In genomic region chr14:102134719-102135118, GRCh38 we compare ENCODE assay signal across 7 cellular contexts. TPM values are rescaled to one million over a fixed set of nuclear protein-coding genes. Genes with fewer than 3 reads are reported as not detected.
DNase-seq lines count a peak whose midpoint lies in the region; ATAC-seq, FAIRE-seq and TF ChIP-seq lines count a peak whose summit lies in the region.
"Not testable (repeated sequence)": the region's sequence is repeated elsewhere in the genome, so short reads cannot be mapped to it uniquely, and the experiment has no call there.

No MANE protein-coding gene starts in this region.

- not testable (repeated sequence) for H3K9me1 ChIP-seq in K562 (ENCODE audit: control insufficient read depth, insufficient read depth, low read length)

- H2BK5ac ChIP-seq in H9 (ENCODE audit: insufficient read length, low read length) = not testable (repeated sequence)

- H3T11ph ChIP-seq in H9 (ENCODE audit: low read length) = not testable (repeated sequence)

- not testable (repeated sequence) for H3K79me2 ChIP-seq in DND-41 (ENCODE audit: insufficient read depth, low read length); H9 (ENCODE audit: insufficient read depth, low read length); HepG2 (ENCODE audit: insufficient read depth, low read length)
- peaks cover 14% of the 10 kb centered on the region for H3K79me2 ChIP-seq in K562 (ENCODE audit: control insufficient read depth, insufficient read depth, low read length)

- not testable (repeated sequence) for H2BK20ac ChIP-seq in H9 (ENCODE audit: low read depth, low read length, poor library complexity, severe bottlenecking)

- H3K27ac Mint-ChIP-seq in H9 = peak overlapping the region; percentile 73 to 77 (median 76); a peak in 4 of 7 replicates
- not testable (repeated sequence) for H3K27ac Mint-ChIP-seq in endothelial cell (ENCODE audit: unreplicated experiment); neural crest cell (ENCODE audit: unreplicated experiment)

- intact Hi-C loops in K562 (cut with micrococcal nuclease); HepG2 (cut with micrococcal nuclease; ENCODE audit: unreplicated experiment); testis (cut with DNase I; ENCODE audit: low total_unique reads): not testable (repeated sequence)

- peaks cover 19 to 20% (median 19%) of the 10 kb centered on the region in 3 experiments; a peak in 6 of 7 replicates for H3K36me3 Mint-ChIP-seq in H9 (ENCODE audit: insufficient read depth in 1 of 3, low read depth in 3 of 3)
- H3K36me3 Mint-ChIP-seq in endothelial cell (ENCODE audit: low read depth, unreplicated experiment); neural crest cell (ENCODE audit: low read depth): not testable (repeated sequence)

- H3K36me3 ChIP-seq in DND-41 (ENCODE audit: insufficient read depth, low read length); K562 (ENCODE audit: control insufficient read depth, insufficient read depth, low read length); HepG2 (replicated peaks in 1 of 2; ENCODE audit: control insufficient read depth in 1 of 2, insufficient read depth in 2 of 2, low read length in 2 of 2); testis (ENCODE audit: low read depth, missing control alignments): not testable (repeated sequence)

- H3K4me3 ChIP-seq in DND-41 (ENCODE audit: low read depth in 1 of 2, low read length in 2 of 2); K562; HepG2 (replicated peaks in 1 of 3; ENCODE audit: insufficient read depth in 1 of 3, low read depth in 2 of 3, low read length in 3 of 3); testis: not testable (repeated sequence)

- H2BK120ac ChIP-seq in H9 (ENCODE audit: low read depth, low read length, poor library complexity, severe bottlenecking) = not testable (repeated sequence)

- peaks cover 11% of the 10 kb centered on the region for H3K4me1 ChIP-seq in DND-41 (ENCODE audit: insufficient read depth, low read length)
- not testable (repeated sequence) for H3K4me1 ChIP-seq in H9 (ENCODE audit: insufficient read depth, low read length); K562 (replicated peaks in 1 of 2; ENCODE audit: control insufficient read depth in 2 of 2, insufficient read depth in 2 of 2, low read length in 2 of 2); HepG2 (ENCODE audit: insufficient read depth, low read length); testis

- ATAC-seq in DND-41 (ENCODE audit: insufficient read depth, low read depth); K562; HepG2: not testable (repeated sequence)

- not testable (repeated sequence) for H3K23ac ChIP-seq in H9 (ENCODE audit: insufficient read length, low read depth, low read length)

- H3K4me2 ChIP-seq in DND-41 (ENCODE audit: insufficient read depth, low read length); H9 (ENCODE audit: insufficient read depth, insufficient read length, low read length); K562 (ENCODE audit: insufficient read depth, low read length); HepG2 (ENCODE audit: low read depth, low read length): not testable (repeated sequence)

- not testable (repeated sequence) for H2BK15ac ChIP-seq in H9 (ENCODE audit: low read depth, low read length)

- not testable (repeated sequence) for H3K79me1 ChIP-seq in H9 (ENCODE audit: insufficient read depth, low read depth, low read length, poor library complexity, severe bottlenecking)

- not testable (repeated sequence) for H2BK12ac ChIP-seq in H9 (ENCODE audit: insufficient read length, low read depth, low read length)

- not testable (repeated sequence) for H3K9me3 Mint-ChIP-seq in H9; endothelial cell (ENCODE audit: unreplicated experiment); neural crest cell

- BruUV-seq in K562 (replicated peaks; lab: Mats Ljungman, UMichigan); HepG2 (replicated peaks; lab: Mats Ljungman, UMichigan): not testable (repeated sequence)

- H3K27ac ChIP-seq in DND-41 (ENCODE audit: low read length); H9 (ENCODE audit: insufficient read length, low read depth, low read length); K562 (ENCODE audit: extremely low read depth, low read depth, low read length); HepG2 (ENCODE audit: extremely low read length, insufficient read depth, low read length): not testable (repeated sequence)
- H3K27ac ChIP-seq in testis = peak overlapping the region in 1 of 2 donors; percentile 55

- FAIRE-seq in K562 (lab: Jason Lieb, UNC); HepG2 (lab: Jason Lieb, UNC): not testable (repeated sequence)

- not testable (repeated sequence) for H3K9ac ChIP-seq in DND-41 (ENCODE audit: low read depth, low read length); H9 (ENCODE audit: extremely low read depth, insufficient read length, low read length); K562 (ENCODE audit: insufficient read depth in 1 of 2, low read depth in 2 of 2, low read length in 2 of 2); HepG2 (ENCODE audit: insufficient read depth, low read depth, low read length)

- WGBS in H9 (ENCODE audit: extremely low coverage, insufficient read length, low lambda C conversion rate) = no CpG with 5 or more reads among the region's 10 CpGs
- 83% methylated on average over 1 of the region's 10 CpGs for WGBS in K562 (ENCODE audit: insufficient coverage, low coverage, missing lambda C conversion rate)
- 100% methylated on average over 7 of the region's 10 CpGs for WGBS in HepG2 (ENCODE audit: low lambda C conversion rate)
- 58 to 60% methylated on average over 10 of the region's 10 CpGs for WGBS in testis, 2 donors

- H3K4ac ChIP-seq in H9 (ENCODE audit: low read depth, low read length) = not testable (repeated sequence)

- not testable (repeated sequence) for H3K27me3 ChIP-seq in DND-41 (ENCODE audit: insufficient read depth, low read length, poor library complexity); H9 (ENCODE audit: insufficient read depth, low read length); K562 (ENCODE audit: control insufficient read depth in 2 of 2, insufficient read depth in 2 of 2, low read length in 2 of 2); HepG2 (ENCODE audit: control insufficient read depth in 1 of 2, insufficient read depth in 2 of 2, low read length in 2 of 2); testis

- not testable (repeated sequence) for H3K4me1 Mint-ChIP-seq in H9
- H3K4me1 Mint-ChIP-seq in endothelial cell (ENCODE audit: unreplicated experiment) = peaks cover 16% of the 10 kb centered on the region
- H3K4me1 Mint-ChIP-seq in neural crest cell = peaks cover 14% of the 10 kb centered on the region

- not testable (repeated sequence) for H4K20me1 ChIP-seq in DND-41 (ENCODE audit: insufficient read depth, low read length); H9 (ENCODE audit: control insufficient read depth, insufficient read depth, insufficient read length); K562 (replicated peaks; ENCODE audit: control insufficient read depth, insufficient read depth, low read length); HepG2 (ENCODE audit: insufficient read depth, low read length)

- not testable (repeated sequence) for H3K56ac ChIP-seq in H9 (ENCODE audit: insufficient read length, low read depth, low read length)

- H3K14ac ChIP-seq in H9 (ENCODE audit: insufficient read depth, low read length) = not testable (repeated sequence)

- H2AK5ac ChIP-seq in H9 (ENCODE audit: insufficient read length, low read length) = not testable (repeated sequence)

- not testable (repeated sequence) for H3K18ac ChIP-seq in H9 (ENCODE audit: insufficient read length, low read depth, low read length)

- TF ChIP-seq RAD21 in K562 (CRISPR knock-in tag; conservative IDR thresholded peaks at IDR 0.05 in 1 of 2, IDR thresholded peaks at IDR 0.05 in 1 of 2); HepG2 (CRISPR knock-in tag; IDR thresholded peaks at IDR 0.05): not testable (repeated sequence)

- not testable (repeated sequence) for H3K4me3 Mint-ChIP-seq in H9
- H3K4me3 Mint-ChIP-seq in endothelial cell (ENCODE audit: unreplicated experiment) (peak overlapping the region; percentile 54), neural crest cell (peak overlapping the region; percentile 41)

- peak; percentile 13 for DNase-seq in DND-41
- not testable (repeated sequence) for DNase-seq in H9; K562 (ENCODE audit: extremely low read depth in 1 of 4, low spot score in 3 of 4); endothelial cell (ENCODE audit: low spot score); HepG2 (ENCODE audit: low spot score); neural crest cell (ENCODE audit: low read depth, low spot score)
- peak; percentile 76 for DNase-seq in testis

- H2AFZ ChIP-seq in DND-41 (ENCODE audit: low read depth, low read length); H9 (ENCODE audit: low read length); K562 (ENCODE audit: low read depth, low read length); HepG2 (ENCODE audit: low read length): not testable (repeated sequence)

- TF ChIP-seq EP300 in K562 (IDR thresholded peaks at IDR 0.05; ENCODE audit: low read length); HepG2 (IDR thresholded peaks at IDR 0.05; ENCODE audit: low read depth in 2 of 2, low read length in 2 of 2); HepG2 (CRISPR knock-in tag; IDR thresholded peaks at IDR 0.05; ENCODE audit: borderline replicate concordance): not testable (repeated sequence)

- CTCF ChIA-PET in K562 (lab: Yijun Ruan, JAX; ENCODE audit: low intra/inter-chr PET ratio); HepG2 (lab: Yijun Ruan, JAX; ENCODE audit: low intra/inter-chr PET ratio, low total read pairs): not testable (repeated sequence)

- H4K91ac ChIP-seq in H9 (ENCODE audit: insufficient read length, low read depth, low read length) = not testable (repeated sequence)

- TF ChIP-seq POLR2A in K562 (conservative IDR thresholded peaks at IDR 0.05); HepG2 (IDR thresholded peaks at IDR 0.05; ENCODE audit: insufficient read depth in 1 of 2, low read depth in 2 of 2, low read length in 2 of 2); testis (IDR thresholded peaks at IDR 0.05): not testable (repeated sequence)

- H3K27me3 Mint-ChIP-seq in H9 (ENCODE audit: low read depth); endothelial cell (ENCODE audit: unreplicated experiment): not testable (repeated sequence)
- H3K27me3 Mint-ChIP-seq in neural crest cell (ENCODE audit: low read depth) = peaks cover 14% of the 10 kb centered on the region

- not testable (repeated sequence) for TF ChIP-seq CTCF in DND-41 (IDR thresholded peaks at IDR 0.05; ENCODE audit: borderline replicate concordance, extremely low read depth, low read length, poor library complexity, severe bottlenecking); H9 (conservative IDR thresholded peaks at IDR 0.05); K562 (IDR thresholded peaks at IDR 0.05 in 2 of 3, conservative IDR thresholded peaks at IDR 0.05 in 1 of 3; ENCODE audit: insufficient read depth in 2 of 3, low read depth in 1 of 3, low read length in 3 of 3); endothelial cell (IDR thresholded peaks at IDR 0.05; ENCODE audit: unreplicated experiment); HepG2 (CRISPR knock-in tag; IDR thresholded peaks at IDR 0.05); neural crest cell (conservative IDR thresholded peaks at IDR 0.05); testis (IDR thresholded peaks at IDR 0.05)

- in situ Hi-C loops in K562 (cut with MboI); HepG2 (cut with HindIII; ENCODE audit: extremely low pct_ligation_motif_present, low pct_unique_long_range_greater_than_20kb): not testable (repeated sequence)

- H3K23me2 ChIP-seq in H9 (ENCODE audit: insufficient read length, low read depth, low read length, poor library complexity, severe bottlenecking) = not testable (repeated sequence)

- H4K5ac ChIP-seq in H9 (ENCODE audit: insufficient read length, low read depth, low read length) = not testable (repeated sequence)

- not testable (repeated sequence) for H4K8ac ChIP-seq in H9 (replicated peaks; ENCODE audit: insufficient read length, low read depth, low read length)

- not testable (repeated sequence) for H3K9me3 ChIP-seq in DND-41 (ENCODE audit: insufficient read depth, low read length, severe bottlenecking); H9 (ENCODE audit: control insufficient read depth, low read depth, low read length); K562 (replicated peaks; ENCODE audit: control insufficient read depth, insufficient read depth, low read depth, low read length); HepG2 (ENCODE audit: low read length); testis

- POLR2A ChIA-PET in K562 (lab: Yijun Ruan, JAX) = interaction anchor here (0.5 to 0.9 kb wide), 2 partner anchors 47 to 188 kb away, joined by 3 read pairs; no protein-coding TSS in a partner anchor
- POLR2A ChIA-PET in HepG2 (lab: Yijun Ruan, JAX) = not testable (repeated sequence)

RNA-seq across cellular contexts. Expression of gene WDR20, which starts 5.0 kb away (rescaled TPM):
- 31.6 and 35.2 TPM in 2 replicates for total RNA-seq in H9 (2021)
- total RNA-seq in K562 (2011; cell fraction: chromatin; rRNA removed; ENCODE audit: low replicate concordance) = 40.2 and 51.8 TPM in 2 replicates
- total RNA-seq in K562 (2011; cell fraction: nucleolus; rRNA removed) = 22.0 and 24.1 TPM in 2 replicates
- total RNA-seq in K562 (2011; cell fraction: nucleoplasm; rRNA removed) = 41.4 and 49.4 TPM in 2 replicates
- total RNA-seq in K562 (2014; rRNA removed) = 8.0 and 9.6 TPM in 2 replicates
- 12.1 and 13.9 TPM in 2 replicates for total RNA-seq in K562 (2014; rRNA removed; fragmentation: Illumina TruSeq; extraction: Trizol)
- 14.7 and 15.3 TPM in 2 replicates for total RNA-seq in K562 (2015; rRNA removed; fragmentation: Illumina TruSeq; extraction: Trizol)
- total RNA-seq in K562 (2021) = 13.3 and 16.6 TPM in 2 replicates
- polyA plus RNA-seq in K562 (2011; rRNA removed) = 10.0 and 11.8 TPM in 2 replicates
- polyA plus RNA-seq in K562 (2011; cell fraction: cytosol; rRNA removed) = 8.6 and 8.7 TPM in 2 replicates
- 12.1 and 12.4 TPM in 2 replicates for polyA plus RNA-seq in K562 (2011; cell fraction: nucleus; rRNA removed)
- 7.8 and 9.6 TPM in 2 replicates for polyA plus RNA-seq in K562 (2012)
- polyA plus RNA-seq in K562 (2014; fragmentation: Illumina TruSeq; extraction: Trizol) = 10.2 and 10.5 TPM in 2 replicates
- 10 to 100 TPM in 1 of 2 experiments, 1 to 10 TPM in 1; 7.0 to 12.1 TPM for polyA plus RNA-seq in K562 (2014; fragmentation: Nextera tagmentation; extraction: Ambion mirVana)
- 9.4 and 11.7 TPM in 2 replicates for polyA plus RNA-seq in K562 (2014; rRNA removed)
- 23.3 and 23.9 TPM in 2 replicates for polyA minus RNA-seq in K562 (2011; rRNA and poly(A)+ RNA removed)
- polyA minus RNA-seq in K562 (2011; cell fraction: cytosol; rRNA and poly(A)+ RNA removed) = 11.5 and 17.4 TPM in 2 replicates
- polyA minus RNA-seq in K562 (2011; cell fraction: nucleus; rRNA and poly(A)+ RNA removed) = 7.7 and 15.2 TPM in 2 replicates
- total RNA-seq in endothelial cell (ENCODE audit: unreplicated experiment) = 28.5 TPM
- 23.2 and 30.5 TPM in 2 replicates for total RNA-seq in HepG2 (2016; rRNA removed; fragmentation: Illumina TruSeq; extraction: Trizol)
- 24.1 and 25.7 TPM in 2 replicates for total RNA-seq in HepG2 (2016; cell fraction: cytosol; rRNA removed; fragmentation: Illumina TruSeq; extraction: Trizol; ENCODE audit: low read depth)
- total RNA-seq in HepG2 (2016; cell fraction: insoluble cytoplasmic fraction; rRNA removed; fragmentation: Illumina TruSeq; extraction: Trizol) = 25.8 and 28.7 TPM in 2 replicates
- total RNA-seq in HepG2 (2016; cell fraction: membrane; rRNA removed; fragmentation: Illumina TruSeq; extraction: Trizol) = 29.7 and 34.1 TPM in 2 replicates
- 22.4 and 24.2 TPM in 2 replicates for total RNA-seq in HepG2 (2016; cell fraction: nucleus; rRNA removed; fragmentation: Illumina TruSeq; extraction: Trizol)
- 10.4 and 11.6 TPM in 2 replicates for polyA plus RNA-seq in HepG2 (2011; rRNA removed)
- 9.4 and 10.2 TPM in 2 replicates for polyA plus RNA-seq in HepG2 (2011; cell fraction: cytosol; rRNA removed)
- 11.4 and 12.2 TPM in 2 replicates for polyA plus RNA-seq in HepG2 (2011; cell fraction: nucleus; rRNA removed)
- 10.7 and 12.8 TPM in 2 replicates for polyA plus RNA-seq in HepG2 (2012)
- 3.0 and 3.7 TPM in 2 replicates for polyA plus RNA-seq in HepG2 (2016; cell fraction: cytosol; fragmentation: Illumina TruSeq; extraction: Trizol; ENCODE audit: low read depth)
- 25.3 and 26.3 TPM in 2 replicates for polyA plus RNA-seq in HepG2 (2016; cell fraction: insoluble cytoplasmic fraction; fragmentation: Illumina TruSeq; extraction: Trizol; ENCODE audit: low read depth)
- polyA plus RNA-seq in HepG2 (2016; cell fraction: membrane; fragmentation: Illumina TruSeq; extraction: Trizol; ENCODE audit: low read depth) = 7.5 and 8.4 TPM in 2 replicates
- polyA plus RNA-seq in HepG2 (2016; cell fraction: nucleus; fragmentation: Illumina TruSeq; extraction: Trizol; ENCODE audit: insufficient read depth, low read depth) = 25.1 and 26.7 TPM in 2 replicates
- polyA minus RNA-seq in HepG2 (2011; rRNA and poly(A)+ RNA removed; ENCODE audit: low replicate concordance) = 27.9 and 31.3 TPM in 2 replicates
- polyA minus RNA-seq in HepG2 (2011; cell fraction: cytosol; rRNA and poly(A)+ RNA removed) = 14.9 and 18.5 TPM in 2 replicates
- 27.6 and 29.8 TPM in 2 replicates for polyA minus RNA-seq in HepG2 (2011; cell fraction: nucleus; rRNA and poly(A)+ RNA removed)
- 28.2 and 30.2 TPM in 2 replicates for total RNA-seq in neural crest cell
- total RNA-seq in testis = 10 to 100 TPM; 46.5 to 56.4 TPM
- 69.2 TPM for polyA plus RNA-seq in testis (ENCODE audit: insufficient read depth, low read depth, low replicate concordance)

RNA-seq across cellular contexts. Expression of gene HSP90AA1, which starts 47.9 kb away (rescaled TPM):
- total RNA-seq in H9 (2021) (953 and 955 TPM in 2 replicates), K562 (2014; rRNA removed) (578 and 630 TPM in 2 replicates), K562 (2014; rRNA removed; fragmentation: Illumina TruSeq; extraction: Trizol) (496 and 561 TPM in 2 replicates), K562 (2015; rRNA removed; fragmentation: Illumina TruSeq; extraction: Trizol) (376 and 377 TPM in 2 replicates), K562 (2021) (895 and 957 TPM in 2 replicates), endothelial cell (ENCODE audit: unreplicated experiment) (246 TPM), HepG2 (2016; rRNA removed; fragmentation: Illumina TruSeq; extraction: Trizol) (636 and 1,509 TPM in 2 replicates), neural crest cell (760 and 771 TPM in 2 replicates), testis (100 to 1,000 TPM; 519 to 638 TPM)
- 297 and 1,009 TPM in 2 replicates for total RNA-seq in K562 (2011; cell fraction: chromatin; rRNA removed; ENCODE audit: low replicate concordance)
- 170 and 251 TPM in 2 replicates for total RNA-seq in K562 (2011; cell fraction: nucleolus; rRNA removed)
- total RNA-seq in K562 (2011; cell fraction: nucleoplasm; rRNA removed) = 335 and 379 TPM in 2 replicates
- polyA plus RNA-seq in K562 (2011; rRNA removed) (1,094 and 1,547 TPM in 2 replicates), K562 (2014; fragmentation: Illumina TruSeq; extraction: Trizol) (1,640 and 1,731 TPM in 2 replicates), K562 (2014; fragmentation: Nextera tagmentation; extraction: Ambion mirVana) (1,000 to 10,000 TPM in 1 of 2 experiments, 100 to 1,000 TPM in 1; 787 to 1,003 TPM), K562 (2014; rRNA removed) (879 and 956 TPM in 2 replicates), HepG2 (2011; rRNA removed) (205 and 262 TPM in 2 replicates), testis (ENCODE audit: insufficient read depth, low read depth, low replicate concordance) (385 TPM)
- polyA plus RNA-seq in K562 (2011; cell fraction: cytosol; rRNA removed) = 239 and 550 TPM in 2 replicates
- 154 and 294 TPM in 2 replicates for polyA plus RNA-seq in K562 (2011; cell fraction: nucleus; rRNA removed)
- 370 and 1,431 TPM in 2 replicates for polyA plus RNA-seq in K562 (2012)
- polyA minus RNA-seq in K562 (2011; rRNA and poly(A)+ RNA removed) = 1,917 and 1,981 TPM in 2 replicates
- 1,324 and 1,529 TPM in 2 replicates for polyA minus RNA-seq in K562 (2011; cell fraction: cytosol; rRNA and poly(A)+ RNA removed)
- polyA minus RNA-seq in K562 (2011; cell fraction: nucleus; rRNA and poly(A)+ RNA removed) = 126 and 337 TPM in 2 replicates
- total RNA-seq in HepG2 (2016; cell fraction: cytosol; rRNA removed; fragmentation: Illumina TruSeq; extraction: Trizol; ENCODE audit: low read depth) = 68.9 and 73.7 TPM in 2 replicates
- total RNA-seq in HepG2 (2016; cell fraction: insoluble cytoplasmic fraction; rRNA removed; fragmentation: Illumina TruSeq; extraction: Trizol) = 651 and 1,441 TPM in 2 replicates
- total RNA-seq in HepG2 (2016; cell fraction: membrane; rRNA removed; fragmentation: Illumina TruSeq; extraction: Trizol) = 133 and 157 TPM in 2 replicates
- 507 and 548 TPM in 2 replicates for total RNA-seq in HepG2 (2016; cell fraction: nucleus; rRNA removed; fragmentation: Illumina TruSeq; extraction: Trizol)
- 127 and 221 TPM in 2 replicates for polyA plus RNA-seq in HepG2 (2011; cell fraction: cytosol; rRNA removed)
- polyA plus RNA-seq in HepG2 (2011; cell fraction: nucleus; rRNA removed) = 46.7 and 79.9 TPM in 2 replicates
- polyA plus RNA-seq in HepG2 (2012) = 319 and 504 TPM in 2 replicates
- polyA plus RNA-seq in HepG2 (2016; cell fraction: cytosol; fragmentation: Illumina TruSeq; extraction: Trizol; ENCODE audit: low read depth) = 49.1 and 55.8 TPM in 2 replicates
- polyA plus RNA-seq in HepG2 (2016; cell fraction: insoluble cytoplasmic fraction; fragmentation: Illumina TruSeq; extraction: Trizol; ENCODE audit: low read depth) = 1,691 and 1,814 TPM in 2 replicates
- 108 and 125 TPM in 2 replicates for polyA plus RNA-seq in HepG2 (2016; cell fraction: membrane; fragmentation: Illumina TruSeq; extraction: Trizol; ENCODE audit: low read depth)
- polyA plus RNA-seq in HepG2 (2016; cell fraction: nucleus; fragmentation: Illumina TruSeq; extraction: Trizol; ENCODE audit: insufficient read depth, low read depth) = 669 and 675 TPM in 2 replicates
- polyA minus RNA-seq in HepG2 (2011; rRNA and poly(A)+ RNA removed; ENCODE audit: low replicate concordance) = 117 and 458 TPM in 2 replicates
- polyA minus RNA-seq in HepG2 (2011; cell fraction: cytosol; rRNA and poly(A)+ RNA removed) = 494 and 532 TPM in 2 replicates
- polyA minus RNA-seq in HepG2 (2011; cell fraction: nucleus; rRNA and poly(A)+ RNA removed) = 134 and 221 TPM in 2 replicates
